In the genomic region with DNA sequence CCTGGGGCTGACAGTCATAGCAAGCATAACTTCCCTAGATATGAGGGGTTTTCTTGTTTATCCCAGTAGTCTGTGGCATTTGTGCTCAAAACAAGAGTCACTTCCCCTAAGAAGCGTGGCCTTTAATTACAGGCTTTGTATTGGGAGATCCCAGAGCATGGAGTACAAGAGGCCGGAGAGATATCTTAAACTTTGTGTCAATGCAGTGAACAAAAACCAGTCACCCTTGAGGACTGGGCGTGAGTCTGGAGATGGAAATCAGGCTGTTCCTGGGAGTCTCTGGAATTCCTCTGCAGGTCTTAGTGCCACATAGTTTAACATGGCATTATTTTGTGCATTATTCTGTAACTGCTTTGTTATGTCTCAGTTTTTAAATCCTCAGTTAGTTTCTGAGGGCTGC, we compare ENCODE assay signal across 1 cellular context.
TF ChIP-seq lines count a peak whose summit lies in the region.

No MANE protein-coding gene starts in this region.

TF ChIP-seq in K562, 482 proteins besides CTCF, POLR2A, EP300 and RAD21 (continued from another document):
- TF ChIP-seq, protein P1, sequence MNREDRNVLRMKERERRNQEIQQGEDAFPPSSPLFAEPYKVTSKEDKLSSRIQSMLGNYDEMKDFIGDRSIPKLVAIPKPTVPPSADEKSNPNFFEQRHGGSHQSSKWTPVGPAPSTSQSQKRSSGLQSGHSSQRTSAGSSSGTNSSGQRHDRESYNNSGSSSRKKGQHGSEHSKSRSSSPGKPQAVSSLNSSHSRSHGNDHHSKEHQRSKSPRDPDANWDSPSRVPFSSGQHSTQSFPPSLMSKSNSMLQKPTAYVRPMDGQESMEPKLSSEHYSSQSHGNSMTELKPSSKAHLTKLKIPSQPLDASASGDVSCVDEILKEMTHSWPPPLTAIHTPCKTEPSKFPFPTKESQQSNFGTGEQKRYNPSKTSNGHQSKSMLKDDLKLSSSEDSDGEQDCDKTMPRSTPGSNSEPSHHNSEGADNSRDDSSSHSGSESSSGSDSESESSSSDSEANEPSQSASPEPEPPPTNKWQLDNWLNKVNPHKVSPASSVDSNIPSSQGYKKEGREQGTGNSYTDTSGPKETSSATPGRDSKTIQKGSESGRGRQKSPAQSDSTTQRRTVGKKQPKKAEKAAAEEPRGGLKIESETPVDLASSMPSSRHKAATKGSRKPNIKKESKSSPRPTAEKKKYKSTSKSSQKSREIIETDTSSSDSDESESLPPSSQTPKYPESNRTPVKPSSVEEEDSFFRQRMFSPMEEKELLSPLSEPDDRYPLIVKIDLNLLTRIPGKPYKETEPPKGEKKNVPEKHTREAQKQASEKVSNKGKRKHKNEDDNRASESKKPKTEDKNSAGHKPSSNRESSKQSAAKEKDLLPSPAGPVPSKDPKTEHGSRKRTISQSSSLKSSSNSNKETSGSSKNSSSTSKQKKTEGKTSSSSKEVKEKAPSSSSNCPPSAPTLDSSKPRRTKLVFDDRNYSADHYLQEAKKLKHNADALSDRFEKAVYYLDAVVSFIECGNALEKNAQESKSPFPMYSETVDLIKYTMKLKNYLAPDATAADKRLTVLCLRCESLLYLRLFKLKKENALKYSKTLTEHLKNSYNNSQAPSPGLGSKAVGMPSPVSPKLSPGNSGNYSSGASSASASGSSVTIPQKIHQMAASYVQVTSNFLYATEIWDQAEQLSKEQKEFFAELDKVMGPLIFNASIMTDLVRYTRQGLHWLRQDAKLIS (CRISPR knock-in tag; IDR thresholded peaks at IDR 0.05) = no peak
- TF ChIP-seq BACH1 (tag; IDR thresholded peaks at IDR 0.05) = no peak
- no peak for TF ChIP-seq SRSF9 (IDR thresholded peaks at IDR 0.05; ENCODE audit: borderline replicate concordance, low read depth, low read length)
- TF ChIP-seq SLC30A9 (CRISPR knock-in tag; IDR thresholded peaks at IDR 0.05) = no peak
- TF ChIP-seq, protein P2, sequence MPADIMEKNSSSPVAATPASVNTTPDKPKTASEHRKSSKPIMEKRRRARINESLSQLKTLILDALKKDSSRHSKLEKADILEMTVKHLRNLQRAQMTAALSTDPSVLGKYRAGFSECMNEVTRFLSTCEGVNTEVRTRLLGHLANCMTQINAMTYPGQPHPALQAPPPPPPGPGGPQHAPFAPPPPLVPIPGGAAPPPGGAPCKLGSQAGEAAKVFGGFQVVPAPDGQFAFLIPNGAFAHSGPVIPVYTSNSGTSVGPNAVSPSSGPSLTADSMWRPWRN (IDR thresholded peaks at IDR 0.05; ENCODE audit: low read depth) = no peak
- TF ChIP-seq, protein P3, sequence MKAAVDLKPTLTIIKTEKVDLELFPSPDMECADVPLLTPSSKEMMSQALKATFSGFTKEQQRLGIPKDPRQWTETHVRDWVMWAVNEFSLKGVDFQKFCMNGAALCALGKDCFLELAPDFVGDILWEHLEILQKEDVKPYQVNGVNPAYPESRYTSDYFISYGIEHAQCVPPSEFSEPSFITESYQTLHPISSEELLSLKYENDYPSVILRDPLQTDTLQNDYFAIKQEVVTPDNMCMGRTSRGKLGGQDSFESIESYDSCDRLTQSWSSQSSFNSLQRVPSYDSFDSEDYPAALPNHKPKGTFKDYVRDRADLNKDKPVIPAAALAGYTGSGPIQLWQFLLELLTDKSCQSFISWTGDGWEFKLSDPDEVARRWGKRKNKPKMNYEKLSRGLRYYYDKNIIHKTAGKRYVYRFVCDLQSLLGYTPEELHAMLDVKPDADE (conservative IDR thresholded peaks at IDR 0.05; ENCODE audit: control insufficient read depth, low read depth, low read length) = no peak
- no peak for TF ChIP-seq C11orf30 (IDR thresholded peaks at IDR 0.05; ENCODE audit: low read depth)
- no peak for TF ChIP-seq RAD51 (IDR thresholded peaks at IDR 0.05; ENCODE audit: borderline replicate concordance, low read depth)
- no peak for TF ChIP-seq MEIS2 (IDR thresholded peaks at IDR 0.05; ENCODE audit: partially characterized antibody)
- TF ChIP-seq ZNF445 (CRISPR knock-in tag; IDR thresholded peaks at IDR 0.05; ENCODE audit: low read depth) = no peak
